In the genomic region with DNA sequence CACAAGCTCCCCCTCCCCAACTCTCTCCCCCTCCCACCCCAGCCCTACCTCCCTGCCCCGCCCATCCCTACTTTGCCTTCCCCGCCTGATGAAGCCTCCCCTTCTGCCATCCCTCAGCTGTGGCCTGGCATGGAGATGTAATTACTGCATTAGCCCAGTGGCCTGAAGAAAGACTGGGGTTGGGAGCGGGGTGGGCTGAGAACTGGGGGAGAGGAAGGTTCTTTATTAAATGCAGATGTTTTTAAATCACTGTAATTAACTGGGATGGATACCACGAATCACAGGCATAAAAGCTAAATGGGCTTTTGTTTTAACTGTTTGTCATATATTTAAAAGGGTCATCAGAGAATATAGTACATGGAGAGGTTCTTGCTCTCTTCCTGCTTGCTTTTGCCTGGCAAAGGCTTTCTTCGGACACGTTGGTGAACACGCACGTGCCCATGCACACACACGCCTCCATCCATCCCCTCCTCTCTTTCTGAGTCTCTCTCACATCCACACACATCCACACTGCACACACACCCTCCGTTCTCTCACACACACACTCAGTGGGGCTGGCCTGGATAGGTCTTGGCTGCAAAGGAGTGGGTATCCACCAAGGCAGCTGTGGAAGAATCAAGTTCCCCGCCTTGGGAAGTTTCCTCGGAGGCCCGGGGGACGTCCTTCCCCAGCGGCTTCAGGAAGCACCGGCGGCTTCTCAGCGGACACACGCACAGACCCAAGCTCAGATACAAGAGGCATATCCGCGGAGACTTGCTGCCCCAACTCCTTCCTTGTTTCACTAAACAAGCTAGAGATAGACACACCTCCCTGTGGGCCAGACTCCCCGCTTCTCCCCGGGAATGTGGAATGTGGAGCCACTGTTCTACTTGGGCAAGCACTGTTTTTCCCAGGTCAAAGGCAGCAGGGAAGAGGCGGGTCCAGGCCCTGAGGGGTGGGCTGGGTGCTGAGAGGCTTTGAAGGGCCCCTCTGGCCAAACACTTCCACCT, we compare ENCODE assay signal across 2 cellular contexts.
TF ChIP-seq lines count a peak whose summit lies in the region.

No MANE protein-coding gene starts in this region.

TF ChIP-seq in HepG2, 621 proteins besides CTCF, POLR2A, EP300 and RAD21:
- no peak for TF ChIP-seq KDM1A (CRISPR knock-in tag; IDR thresholded peaks at IDR 0.05)
- no peak for TF ChIP-seq ZNF530 (CRISPR knock-in tag; IDR thresholded peaks at IDR 0.05; ENCODE audit: low read depth)
- TF ChIP-seq MED13 (CRISPR knock-in tag; IDR thresholded peaks at IDR 0.05), result no peak
- peak; percentile 19; the same call in 1 of the 2 replicates for TF ChIP-seq SP4 (CRISPR knock-in tag; IDR thresholded peaks at IDR 0.05)

TF ChIP-seq in H1, 55 proteins besides CTCF, POLR2A, EP300 and RAD21:
- TF ChIP-seq SP1 (IDR thresholded peaks at IDR 0.05; ENCODE audit: low read depth, low read length), result no peak
- no peak for TF ChIP-seq SUZ12 (IDR thresholded peaks at IDR 0.05; ENCODE audit: low read length)
- no peak for TF ChIP-seq SAP30 (IDR thresholded peaks at IDR 0.05; ENCODE audit: insufficient read depth, insufficient replicate concordance, low read length)
- no peak for TF ChIP-seq YY1 (IDR thresholded peaks at IDR 0.05; ENCODE audit: low read depth, low read length)
- TF ChIP-seq RXRA (IDR thresholded peaks at IDR 0.05; ENCODE audit: insufficient read depth, low read depth, low read length), result no peak
- TF ChIP-seq RNF2 (IDR thresholded peaks at IDR 0.05; ENCODE audit: borderline replicate concordance, low read depth, low read length, missing control alignments, poor library complexity, severe bottlenecking), result no peak
- TF ChIP-seq TAF1 (IDR thresholded peaks at IDR 0.05; ENCODE audit: low read depth, low read length), result no peak
- TF ChIP-seq HDAC2 (IDR thresholded peaks at IDR 0.05; ENCODE audit: borderline replicate concordance in 1 of 2, low read depth in 2 of 2, low read length in 2 of 2), result no peak
- TF ChIP-seq CHD2 (IDR thresholded peaks at IDR 0.05; ENCODE audit: low read length), result no peak
- no peak for TF ChIP-seq TAF7 (optimal IDR thresholded peaks at IDR 0.05; ENCODE audit: borderline replicate concordance, low read depth, low read length)
- no peak for TF ChIP-seq SIRT6 (IDR thresholded peaks at IDR 0.05; ENCODE audit: low read length)
- TF ChIP-seq NANOG (IDR thresholded peaks at IDR 0.05; ENCODE audit: insufficient read depth, low read depth, low read length, poor library complexity, severe bottlenecking), result no peak
